ENCODE assay signal across 9 cellular contexts in genomic region chr4:8191136-8191747, GRCh38. TPM values are rescaled to one million over a fixed set of nuclear protein-coding genes. Genes with fewer than 3 reads are reported as not detected.
DNase-seq lines count a peak whose midpoint lies in the region; ATAC-seq and TF ChIP-seq lines count a peak whose summit lies in the region.
"Had no signal": no experiment of that assay in that cellular context is flagged by ENCODE, and none has a peak within 500 bp of the region (broad histone marks: within the 10 kb centered on the region; RNA-seq: fewer than 3 reads in every experiment).

No MANE protein-coding gene starts in this region.

- H3K79me2 ChIP-seq in ACC112 (ENCODE audit: control insufficient read depth, insufficient read depth, low read length, unreplicated experiment): no peaks in the 10 kb centered on the region

- peak; percentile 51 for ATAC-seq in GM21619 (IDR thresholded peaks at IDR 0.05; ENCODE audit: unreplicated experiment)
- ATAC-seq in activated CD4-positive, CD25-positive, alpha-beta regulatory T cell treated with anti-CD3 and anti-CD28 coated beads, Interleukin-2, amount 50 U/mL, for 24 hours: no peak

- H3K36me3 ChIP-seq in ACC112 (ENCODE audit: insufficient read depth, low read length) (no peaks in the 10 kb centered on the region), Peyer's patch (no peaks in the 10 kb centered on the region)

- TF ChIP-seq CTCF in Peyer's patch (IDR thresholded peaks at IDR 0.05) (no peak), fibroblast of mammary gland (conservative IDR thresholded peaks at IDR 0.05; ENCODE audit: control insufficient read depth, insufficient read depth, low read depth, low read length) (no peak), osteocyte (IDR thresholded peaks at IDR 0.05) (no peak)

- H3K36me3 Mint-ChIP-seq in osteocyte (ENCODE audit: unreplicated experiment): no peaks in the 10 kb centered on the region
- no peaks in the 10 kb centered on the region for H3K36me3 Mint-ChIP-seq in activated naive CD8-positive, alpha-beta T cell treated with anti-CD3 and anti-CD28 coated beads for 36 hours

- H3K4me1 ChIP-seq in ACC112 (ENCODE audit: control insufficient read depth, insufficient read depth, low read length, unreplicated experiment) (peaks cover 22% of the 10 kb centered on the region), Peyer's patch (peaks cover 0 to 14% (median 0%) of the 10 kb centered on the region in 4 donors)

- H2AFZ ChIP-seq in ACC112 (ENCODE audit: low read length, unreplicated experiment): peak overlapping the region; percentile 26

- peak overlapping the region; percentile 24; the same call in 1 of the 2 replicates for H3K4me3 ChIP-seq in ACC112 (ENCODE audit: low read depth, low read length)
- H3K4me3 ChIP-seq in Peyer's patch: no peak overlapping the region
- no peak overlapping the region for H3K4me3 ChIP-seq in fibroblast of mammary gland (ENCODE audit: control insufficient read depth, low read depth, low read length)

- H3K27ac Mint-ChIP-seq in osteocyte (ENCODE audit: unreplicated experiment): peak overlapping the region; percentile 62
- H3K27ac Mint-ChIP-seq in activated naive CD8-positive, alpha-beta T cell treated with anti-CD3 and anti-CD28 coated beads for 36 hours: no peak overlapping the region

- no peaks in the 10 kb centered on the region for H3K9me3 ChIP-seq in Peyer's patch

- peak in 1 of 3 donors; percentile 71 for DNase-seq in Peyer's patch
- DNase-seq in fibroblast of mammary gland (ENCODE audit: low read depth): peak; percentile 53
- DNase-seq in osteocyte (ENCODE audit: extremely low spot score, unreplicated experiment): no peak
- DNase-seq in DMS114 treated with DMSO at 0.1 percent for 48 hours (lab: John Stamatoyannopoulos, UW; ENCODE audit: unreplicated experiment): no peak
- DNase-seq in activated naive CD8-positive, alpha-beta T cell treated with anti-CD3 and anti-CD28 coated beads for 36 hours: no peak
- DNase-seq: DND-41 had no signal

- H3K27me3 ChIP-seq in ACC112 (ENCODE audit: insufficient read depth, low read length): no peaks in the 10 kb centered on the region
- no peaks in the 10 kb centered on the region for H3K27me3 ChIP-seq in Peyer's patch

- H3K9me3 Mint-ChIP-seq in osteocyte (ENCODE audit: unreplicated experiment): no peaks in the 10 kb centered on the region
- no peaks in the 10 kb centered on the region for H3K9me3 Mint-ChIP-seq in activated naive CD8-positive, alpha-beta T cell treated with anti-CD3 and anti-CD28 coated beads for 36 hours

- H3K4me3 Mint-ChIP-seq in osteocyte (ENCODE audit: unreplicated experiment): no peak overlapping the region
- no peak overlapping the region for H3K4me3 Mint-ChIP-seq in activated naive CD8-positive, alpha-beta T cell treated with anti-CD3 and anti-CD28 coated beads for 36 hours

- H3K27ac ChIP-seq in ACC112 (ENCODE audit: low read depth, low read length): peak overlapping the region; percentile 53
- peak overlapping the region; percentile 27 to 80 (median 60) for H3K27ac ChIP-seq in Peyer's patch

- peaks cover 31% of the 10 kb centered on the region for H3K4me1 Mint-ChIP-seq in osteocyte (ENCODE audit: unreplicated experiment)
- peaks cover 3% of the 10 kb centered on the region for H3K4me1 Mint-ChIP-seq in activated naive CD8-positive, alpha-beta T cell treated with anti-CD3 and anti-CD28 coated beads for 36 hours

- H3K27me3 Mint-ChIP-seq in osteocyte (ENCODE audit: unreplicated experiment): peaks cover 12% of the 10 kb centered on the region
- H3K27me3 Mint-ChIP-seq in activated naive CD8-positive, alpha-beta T cell treated with anti-CD3 and anti-CD28 coated beads for 36 hours: no peaks in the 10 kb centered on the region

- TF ChIP-seq POLR2A in Peyer's patch (IDR thresholded peaks at IDR 0.05): no peak

RNA-seq across cellular contexts. Expression of gene SH3TC1, which starts 7.8 kb away (rescaled TPM):
- total RNA-seq in Peyer's patch: 10 to 100 TPM in 2 of 4 donors, 1 to 10 TPM in 2; 4.2 to 88.3 (median 11.8) TPM
- total RNA-seq in osteocyte: 0.70 and 1.6 TPM in 2 replicates
- total RNA-seq in activated naive CD8-positive, alpha-beta T cell treated with anti-CD3 and anti-CD28 coated beads for 36 hours: 1 to 10 TPM; 7.8 to 8.8 TPM

RNA-seq across cellular contexts. Expression of gene ABLIM2, which starts 32.6 kb away (rescaled TPM):
- total RNA-seq in Peyer's patch: 10 to 100 TPM in 3 of 4 donors, 1 to 10 TPM in 1; 9.0 to 24.2 (median 11.7) TPM
- 0.24 and 0.31 TPM in 2 replicates for total RNA-seq in osteocyte
- total RNA-seq in activated naive CD8-positive, alpha-beta T cell treated with anti-CD3 and anti-CD28 coated beads for 36 hours: under 1 TPM; 0.41 to 0.62 TPM
